ENCODE assay signal across 8 cellular contexts in genomic region chr5:79514391-79515105, GRCh38. TPM values are rescaled to one million over a fixed set of nuclear protein-coding genes. Genes with fewer than 3 reads are reported as not detected.
DNase-seq lines count a peak whose midpoint lies in the region; ATAC-seq and TF ChIP-seq lines count a peak whose summit lies in the region.

No MANE protein-coding gene starts in this region.

- ATAC-seq in HG02588 (IDR thresholded peaks at IDR 0.05; ENCODE audit: unreplicated experiment) (peak; percentile 85), SK-N-SH treated with all-trans-retinoic acid at 6 μM for 48 hours (peak; percentile 65)

- DNase-seq in GM10248 (ENCODE audit: extremely low spot score): peak; percentile 91
- DNase-seq in NCI-H1048 (lab: John Stamatoyannopoulos, UW): peak; percentile 64
- peak; percentile 88 for DNase-seq in activated naive CD8-positive, alpha-beta T cell treated with anti-CD3 and anti-CD28 coated beads for 36 hours
- DNase-seq in head of caudate nucleus: peak; percentile 83 to 98 (median 92)
- DNase-seq in osteoblast (ENCODE audit: insufficient read length, low spot score, missing footprints): peak; percentile 93

- H3K4me1 ChIP-seq in osteoblast (ENCODE audit: insufficient read depth, low read length) (peaks cover 13% of the 10 kb centered on the region), thymus (ENCODE audit: control insufficient read depth, insufficient read depth, low read length) (peaks cover 10% of the 10 kb centered on the region)

- peaks cover 14% of the 10 kb centered on the region for H3K36me3 Mint-ChIP-seq in activated naive CD8-positive, alpha-beta T cell treated with anti-CD3 and anti-CD28 coated beads for 36 hours

- H3K4me2 ChIP-seq in osteoblast (ENCODE audit: insufficient read depth, low read length): peak overlapping the region; percentile 80

- H3K79me2 ChIP-seq in osteoblast (ENCODE audit: insufficient read depth, low read length): peaks cover 28% of the 10 kb centered on the region

- peak overlapping the region; percentile 90 for H3K27ac ChIP-seq in osteoblast (ENCODE audit: low read depth, low read length)
- peak overlapping the region; percentile 85 for H3K27ac ChIP-seq in thymus (ENCODE audit: low read depth)

- TF ChIP-seq CTCF in GM10248 (IDR thresholded peaks at IDR 0.05; ENCODE audit: control extremely low read depth, extremely low read depth, low read depth, missing control alignments) (no peak), osteoblast (IDR thresholded peaks at IDR 0.05; ENCODE audit: extremely low read depth, low read depth, low read length) (no peak)

- WGBS in thymus: 3% methylated on average over 37 of the region's 38 CpGs

- peaks cover 39% of the 10 kb centered on the region for H3K4me1 Mint-ChIP-seq in activated naive CD8-positive, alpha-beta T cell treated with anti-CD3 and anti-CD28 coated beads for 36 hours

- H3K36me3 ChIP-seq in osteoblast (ENCODE audit: insufficient read depth, low read length) (no peaks in the 10 kb centered on the region), thymus (ENCODE audit: control insufficient read depth, insufficient read depth) (no peaks in the 10 kb centered on the region)

- peak overlapping the region; percentile 94 for H3K4me3 Mint-ChIP-seq in activated naive CD8-positive, alpha-beta T cell treated with anti-CD3 and anti-CD28 coated beads for 36 hours

- H3K27me3 Mint-ChIP-seq in activated naive CD8-positive, alpha-beta T cell treated with anti-CD3 and anti-CD28 coated beads for 36 hours: peaks cover 26% of the 10 kb centered on the region

- intact Hi-C loops in head of caudate nucleus (cut with DNase I): no loop called here

- H3K4me3 ChIP-seq in osteoblast (ENCODE audit: insufficient read depth, low read length): peak overlapping the region; percentile 72
- peak overlapping the region; percentile 74 for H3K4me3 ChIP-seq in thymus (ENCODE audit: low read length)

- peak overlapping the region; percentile 98 for H3K27ac Mint-ChIP-seq in activated naive CD8-positive, alpha-beta T cell treated with anti-CD3 and anti-CD28 coated beads for 36 hours

- CTCF ChIA-PET in GM10248 (lab: Yijun Ruan, JAX): interaction anchor here (1.1 to 2.3 kb wide), 2 partner anchors 13 to 382 kb away, joined by 3 to 8 read pairs; no protein-coding TSS in a partner anchor

- H3K9me3 ChIP-seq in osteoblast (ENCODE audit: low read depth, low read length) (no peaks in the 10 kb centered on the region), thymus (ENCODE audit: control insufficient read depth) (no peaks in the 10 kb centered on the region)

- POLR2A ChIA-PET in GM10248 (lab: Yijun Ruan, JAX): interaction anchor here (0.5 to 1.2 kb wide), 3 partner anchors 13 to 936 kb away, joined by 3 read pairs; partner anchors contain the start of gene JMY

- peaks cover 2% of the 10 kb centered on the region for H3K9me3 Mint-ChIP-seq in activated naive CD8-positive, alpha-beta T cell treated with anti-CD3 and anti-CD28 coated beads for 36 hours

- no peaks in the 10 kb centered on the region for H3K27me3 ChIP-seq in osteoblast (ENCODE audit: insufficient read depth, low read length)
- H3K27me3 ChIP-seq in thymus (ENCODE audit: control insufficient read depth, insufficient read depth): peaks cover 24% of the 10 kb centered on the region

- peaks cover 6% of the 10 kb centered on the region for H4K20me1 ChIP-seq in osteoblast (ENCODE audit: insufficient read depth, low read length)

- H2AFZ ChIP-seq in osteoblast (ENCODE audit: low read length): peak overlapping the region; percentile 96

TF ChIP-seq in SK-N-SH treated with all-trans-retinoic acid at 6 μM for 48 hours, 23 proteins besides CTCF, POLR2A, EP300 and RAD21:
- 0 out of 2 replicates have a peak, but pooled peaks have one; percentile 34 for TF ChIP-seq TSHZ2 (CRISPR knock-in tag; IDR thresholded peaks at IDR 0.05)
- no peak for TF ChIP-seq PPARA (CRISPR knock-in tag; IDR thresholded peaks at IDR 0.05; ENCODE audit: borderline replicate concordance)
- 0 out of 2 replicates have a peak, but pooled peaks have one; percentile 70 for TF ChIP-seq ZFP3 (CRISPR knock-in tag; IDR thresholded peaks at IDR 0.05)
- TF ChIP-seq ZNF70 (CRISPR knock-in tag; IDR thresholded peaks at IDR 0.05): no peak
- TF ChIP-seq ZC3H10 (CRISPR knock-in tag; IDR thresholded peaks at IDR 0.05): no peak
- no peak for TF ChIP-seq ISL1 (CRISPR knock-in tag; IDR thresholded peaks at IDR 0.05)

RNA-seq across cellular contexts. Expression of gene HOMER1, which starts 0.6 kb away (rescaled TPM):
- total RNA-seq in activated naive CD8-positive, alpha-beta T cell treated with anti-CD3 and anti-CD28 coated beads for 36 hours: 10 to 100 TPM; 12.8 to 13.0 TPM
- 10.6 and 14.1 TPM in 2 replicates for total RNA-seq in osteoblast
- 2.0 TPM for polyA plus RNA-seq in thymus

Comparison
In these comparisons a context has a peak if more than half of its experiments do, and no peak if none do; other contexts are left out.
1. Peak in every context shown above with its lines: DNase-seq, ATAC-seq, H3K4me3 ChIP-seq and H3K27ac ChIP-seq.